In genomic region chr3:5428607-5429516, GRCh38 we compare ENCODE assay signal across 9 cellular contexts.
DNase-seq lines count a peak whose midpoint lies in the region; ATAC-seq lines count a peak whose summit lies in the region.
"Had no signal": no experiment of that assay in that cellular context is flagged by ENCODE, and none has a peak within 500 bp of the region (broad histone marks: within the 10 kb centered on the region; RNA-seq: fewer than 3 reads in every experiment).

No MANE protein-coding gene starts in this region.

- no peaks in the 10 kb centered on the region for H3K27me3 ChIP-seq in H7 (ENCODE audit: control insufficient read depth, insufficient read depth, low read length)
- H3K27me3 ChIP-seq: SJCRH30 had no signal

- H3K4me3 ChIP-seq in H7 (ENCODE audit: insufficient read depth, low read depth, low read length): no peak overlapping the region
- H3K4me3 ChIP-seq: SJCRH30 had no signal

- peak; percentile 60 for DNase-seq in inferior parietal cortex (ENCODE audit: extremely low spot score)
- DNase-seq in mucosa of gallbladder (ENCODE audit: low spot score): no peak
- no peak for DNase-seq in anterior cingulate cortex (lab: John Stamatoyannopoulos, UW)
- no peak for DNase-seq in NCI-H82 treated with DMSO at 0.1 percent for 48 hours (lab: John Stamatoyannopoulos, UW; ENCODE audit: unreplicated experiment)
- DNase-seq in H7: no peak
- DNase-seq: SJCRH30 had no signal

- peak; percentile 84 for ATAC-seq in GM18867 (IDR thresholded peaks at IDR 0.05; ENCODE audit: unreplicated experiment)
- peak; percentile 88 for ATAC-seq in GM21528 (IDR thresholded peaks at IDR 0.05; ENCODE audit: low FRiP score, unreplicated experiment)
- peak; percentile 84 for ATAC-seq in HG03460 (IDR thresholded peaks at IDR 0.05; ENCODE audit: unreplicated experiment)

- H3K36me3 ChIP-seq in H7 (replicated peaks; ENCODE audit: control insufficient read depth, insufficient read depth, low read length): no peaks in the 10 kb centered on the region
- H3K36me3 ChIP-seq: SJCRH30 had no signal
